ENCODE assay signal across 25 cellular contexts in the genomic region with DNA sequence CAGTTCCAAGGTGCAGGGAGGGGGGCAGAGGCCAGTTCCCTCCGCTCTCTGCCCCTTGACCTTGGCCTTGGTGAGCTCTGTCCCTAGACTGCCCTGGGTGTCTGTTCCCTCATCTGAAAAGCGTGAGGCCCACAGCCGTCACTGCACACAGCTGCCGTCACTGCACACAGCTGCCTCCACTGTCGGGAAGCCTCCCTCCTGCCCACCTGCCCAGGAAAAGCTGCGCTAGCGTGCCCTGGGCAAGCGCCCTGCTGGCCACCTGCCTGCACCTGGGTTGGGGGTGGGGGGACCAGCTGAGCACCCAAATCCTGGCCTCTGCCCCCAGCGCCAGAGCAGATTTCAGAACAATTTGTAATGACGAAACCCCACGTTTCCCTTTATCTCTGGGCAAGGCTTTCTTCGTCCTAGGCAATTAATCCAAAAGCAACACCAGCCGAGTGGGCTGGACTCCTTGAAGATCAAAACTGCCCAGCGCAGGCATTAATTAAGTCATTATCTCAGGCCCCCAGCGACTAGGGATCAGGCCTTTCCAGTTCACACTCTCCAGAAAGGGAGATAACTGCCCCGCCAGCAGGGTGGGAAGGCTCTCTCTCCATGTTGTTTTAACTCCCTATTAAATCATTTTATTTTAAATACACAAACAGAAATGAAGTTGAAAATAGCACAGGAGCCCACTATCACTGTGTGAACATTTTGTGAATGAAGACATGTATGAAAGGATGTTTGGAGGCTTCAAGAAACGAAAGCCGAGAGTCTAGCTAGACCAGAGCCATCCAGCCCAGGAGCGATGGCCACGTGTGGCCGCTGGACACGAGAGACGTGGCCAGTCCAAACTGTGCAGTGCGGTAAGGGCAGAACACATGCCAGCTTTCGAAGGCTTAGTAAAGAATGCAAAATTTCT. TPM values are rescaled to one million over a fixed set of nuclear protein-coding genes. Genes with fewer than 3 reads are reported as not detected.
DNase-seq lines count a peak whose midpoint lies in the region; ATAC-seq and TF ChIP-seq lines count a peak whose summit lies in the region.
"Had no signal": no experiment of that assay in that cellular context is flagged by ENCODE, and none has a peak within 500 bp of the region (broad histone marks: within the 10 kb centered on the region; RNA-seq: fewer than 3 reads in every experiment).

No MANE protein-coding gene starts in this region.

- no peaks in the 10 kb centered on the region for H3K27me3 ChIP-seq in right atrium auricular region
- peaks cover 22% of the 10 kb centered on the region for H3K27me3 ChIP-seq in hepatocyte
- H3K27me3 ChIP-seq in PC-9 (ENCODE audit: insufficient read depth, low read depth): no peaks in the 10 kb centered on the region

- H3K36me3 Mint-ChIP-seq in type B pancreatic cell: no peaks in the 10 kb centered on the region
- H3K36me3 Mint-ChIP-seq: CD4-positive, alpha-beta memory T cell had no signal

- H3K27ac Mint-ChIP-seq in type B pancreatic cell: peak overlapping the region; percentile 26
- H3K27ac Mint-ChIP-seq: stimulated activated naive CD8-positive, alpha-beta T cell treated with anti-CD3 and anti-CD28 coated beads, Interleukin-15, Interleukin-2, amounts not matched to agents 100 ng/mL and 50 ng/mL, for 24 hours had no signal

- intact Hi-C loops in left cardiac atrium (cut with DNase I) (loop anchor here in 1 of 2 donors (5.0 kb wide), 2 partner anchors 144 to 209 kb away; no protein-coding TSS in a partner anchor), PC-9 (cut with micrococcal nuclease; ENCODE audit: unreplicated experiment) (no loop called here)

- H3F3A ChIP-seq in PC-9 (ENCODE audit: insufficient read depth, low read depth): peaks cover 26% of the 10 kb centered on the region; the same call in 1 of the 2 replicates

- in situ Hi-C loops in KBM-7 (cut with MboI; ENCODE audit: low pct_unique_long_range_greater_than_20kb, low sequenced_read_pairs): no loop called here

- no peaks in the 10 kb centered on the region for H3K9me2 ChIP-seq in hepatocyte (replicated peaks; ENCODE audit: insufficient read depth)
- H3K9me2 ChIP-seq in PC-9 (ENCODE audit: insufficient read depth): no peaks in the 10 kb centered on the region

- BruUV-seq in PC-9 (replicated peaks; lab: Mats Ljungman, UMichigan): no TSS peak

- no peak for ATAC-seq in left cardiac atrium

- peak overlapping the region; percentile 44 for H3K4me3 Mint-ChIP-seq in type B pancreatic cell
- H3K4me3 Mint-ChIP-seq: stimulated activated naive CD8-positive, alpha-beta T cell treated with anti-CD3 and anti-CD28 coated beads, Interleukin-15, Interleukin-2, amounts not matched to agents 100 ng/mL and 50 ng/mL, for 24 hours had no signal

- H3K9me3 Mint-ChIP-seq in type B pancreatic cell: no peaks in the 10 kb centered on the region
- H3K9me3 Mint-ChIP-seq: CD4-positive, alpha-beta memory T cell; stimulated activated naive CD8-positive, alpha-beta T cell treated with anti-CD3 and anti-CD28 coated beads, Interleukin-15, Interleukin-2, amounts not matched to agents 100 ng/mL and 50 ng/mL, for 24 hours had no signal

- 76% methylated on average over 25 of the region's 25 CpGs for WGBS in hepatocyte (ENCODE audit: low lambda C conversion rate, missing lambda C conversion rate)

- H3K4me2 ChIP-seq in hepatocyte (peak overlapping the region; percentile 98), PC-9 (no peak overlapping the region)

- H3K36me3 ChIP-seq in right atrium auricular region (no peaks in the 10 kb centered on the region), hepatocyte (replicated peaks; ENCODE audit: insufficient read depth, low read depth) (no peaks in the 10 kb centered on the region), PC-9 (ENCODE audit: low read depth) (no peaks in the 10 kb centered on the region)
- H3K36me3 ChIP-seq: cardiac muscle cell, HAP-1, prostate gland had no signal

- H3K79me2 ChIP-seq in hepatocyte (peaks cover 5% of the 10 kb centered on the region), PC-9 (ENCODE audit: low read depth) (peaks cover under 1% of the 10 kb centered on the region; the same call in 1 of the 2 replicates)

- peaks cover 37% of the 10 kb centered on the region for H3K27me3 Mint-ChIP-seq in type B pancreatic cell

- no peak for TF ChIP-seq CTCF in right atrium auricular region (IDR thresholded peaks at IDR 0.05)
- no peak for TF ChIP-seq CTCF in hepatocyte (IDR thresholded peaks at IDR 0.05; ENCODE audit: poor library complexity)
- TF ChIP-seq CTCF in type B pancreatic cell (conservative IDR thresholded peaks at IDR 0.05): no peak
- no peak for TF ChIP-seq CTCF in PC-9 (conservative IDR thresholded peaks at IDR 0.05)

- H3K4me3 ChIP-seq in right atrium auricular region: peak overlapping the region; percentile 42 to 60
- no peak overlapping the region for H3K4me3 ChIP-seq in hepatocyte
- H3K4me3 ChIP-seq in PC-9: no peak overlapping the region
- H3K4me3 ChIP-seq: HAP-1 had no signal

- H3K27ac ChIP-seq in right atrium auricular region (peak overlapping the region; percentile 89 to 90), hepatocyte (no peak overlapping the region), PC-9 (no peak overlapping the region)
- H3K27ac ChIP-seq: cardiac muscle cell, epithelial cell of prostate, prostate gland had no signal

- no peak overlapping the region for H2AFZ ChIP-seq in hepatocyte
- no peak overlapping the region for H2AFZ ChIP-seq in PC-9

- no peaks in the 10 kb centered on the region for H3K4me1 Mint-ChIP-seq in type B pancreatic cell (ENCODE audit: unreplicated experiment)

- no peaks in the 10 kb centered on the region for H3K9me3 ChIP-seq in right atrium auricular region
- H3K9me3 ChIP-seq in hepatocyte (ENCODE audit: low read depth): no peaks in the 10 kb centered on the region
- no peaks in the 10 kb centered on the region for H3K9me3 ChIP-seq in PC-9 (ENCODE audit: insufficient read depth, low read depth)
- H3K9me3 ChIP-seq: HAP-1, prostate gland had no signal

- POLR2A ChIA-PET in PC-9 (lab: Charles Lee; ENCODE audit: unreplicated experiment): interaction anchor here (0.6 kb wide), 1 partner anchor 352 kb away, joined by 6 read pairs; no protein-coding TSS in a partner anchor

- no peak for DNase-seq in right atrium auricular region (ENCODE audit: low spot score)
- no peak for DNase-seq in left cardiac atrium
- peak; percentile 70 to 83 for DNase-seq in SHP77 (lab: John Stamatoyannopoulos, UW)
- DNase-seq in hepatocyte (ENCODE audit: low spot score): no peak
- DNase-seq in type B pancreatic cell (ENCODE audit: extremely low spot score, unreplicated experiment): no peak
- no peak for DNase-seq in PC-9
- no peak for DNase-seq in KBM-7
- no peak for DNase-seq in HT-29 (ENCODE audit: low spot score)
- DNase-seq: activated CD8-positive, alpha-beta memory T cell treated with anti-CD3 and anti-CD28 coated beads, Interleukin-2, amount 50 U/mL, for 4 hours; activated effector memory CD4-positive, alpha-beta T cell treated with anti-CD3 and anti-CD28 coated beads, Interleukin-2, amount 50 U/mL, for 16 hours; CD4-positive, alpha-beta memory T cell; foreskin fibroblast; kidney glomerular epithelial cell; mesendoderm; NCI-H1092; NCI-H2107; NCI-H526 treated with DMSO at 0.1 percent for 48 hours; small intestine; T-helper 2 cell; trophoblast cell had no signal

- H4K20me1 ChIP-seq in hepatocyte (ENCODE audit: insufficient read depth, poor library complexity, severe bottlenecking) (peaks cover 2% of the 10 kb centered on the region), PC-9 (ENCODE audit: insufficient read depth) (no peaks in the 10 kb centered on the region)

- CTCF ChIA-PET in PC-9 (lab: Charles Lee): interaction anchor here (1.1 kb wide), 1 partner anchor 208 kb away, joined by 3 read pairs; no protein-coding TSS in a partner anchor

- H3K4me1 ChIP-seq in right atrium auricular region (peaks cover 0 to 44% of the 10 kb centered on the region in 2 donors), hepatocyte (ENCODE audit: insufficient read depth) (peaks cover 24% of the 10 kb centered on the region), PC-9 (replicated peaks; ENCODE audit: insufficient read depth) (peaks cover 29% of the 10 kb centered on the region)

RNA-seq across cellular contexts. Expression of a gene that starts 4.0 kb away (rescaled TPM):
- total RNA-seq in right atrium auricular region (10 to 100 TPM; 31.8 to 34.2 TPM), left cardiac atrium (10 to 100 TPM; 27.5 to 33.9 TPM), hepatocyte (56.6 and 63.1 TPM in 2 replicates), type B pancreatic cell (ENCODE audit: low replicate concordance) (28.1 and 49.7 TPM in 2 replicates), PC-9 (2021) (23.6 and 32.5 TPM in 2 replicates)
- 22.3 and 30.7 TPM in 2 replicates for polyA plus RNA-seq in hepatocyte
- total RNA-seq in HT-29 (2014; rRNA removed; shearing (Covaris generic)): 15.8 and 17.3 TPM in 2 replicates
- polyA plus RNA-seq: CD4-positive, alpha-beta memory T cell had no signal

Comparison
In these comparisons a context has a peak if more than half of its experiments do, and no peak if none do; other contexts are left out.
1. DNase-seq: peak in SHP77 (2 of 2); none in right atrium auricular region (single experiment), left cardiac atrium (single experiment), hepatocyte (single experiment), type B pancreatic cell (single experiment), PC-9 (0 of 2), KBM-7 (single experiment) and HT-29 (single experiment).
2. H3K27ac ChIP-seq: peak in right atrium auricular region (2 of 2); none in hepatocyte (single experiment) and PC-9 (single experiment).
3. H3K4me3 ChIP-seq: peak in right atrium auricular region (2 of 2); none in hepatocyte (single experiment) and PC-9 (single experiment).